1 cellular context compared by ENCODE assay signal in genomic region chr3:111676177-111677021, GRCh38.
TF ChIP-seq lines count a peak whose summit lies in the region.

No MANE protein-coding gene starts in this region.

TF ChIP-seq in endothelial cell of umbilical vein, 7 proteins besides CTCF, POLR2A, EP300 and RAD21 (continued from another document):
- TF ChIP-seq MAX (IDR thresholded peaks at IDR 0.05; ENCODE audit: insufficient read depth, insufficient read length), result no peak
